1 cellular context compared by ENCODE assay signal in the genomic region with DNA sequence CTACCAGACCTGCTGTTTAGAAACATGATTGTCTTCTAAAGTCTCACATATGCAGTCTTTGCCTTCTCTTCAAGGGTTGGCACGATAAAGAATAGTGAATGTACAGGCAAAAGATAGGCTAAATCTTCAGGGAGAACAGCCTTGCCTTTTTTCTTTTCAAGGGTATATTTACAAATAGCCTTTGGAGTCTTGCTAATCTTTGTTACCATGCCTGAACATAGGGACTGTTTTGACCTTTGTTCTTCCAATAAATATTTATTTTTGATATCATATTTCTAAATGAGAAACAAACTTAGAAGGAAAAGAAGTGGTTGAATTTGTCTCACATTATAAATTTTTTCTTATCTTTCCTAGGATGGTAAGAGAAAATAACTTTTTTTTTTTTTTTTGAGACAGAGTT.
TF ChIP-seq lines count a peak whose summit lies in the region.

No MANE protein-coding gene starts in this region.

TF ChIP-seq in HEK293, 187 proteins besides CTCF, POLR2A, EP300 and RAD21:
- TF ChIP-seq, protein P1, sequence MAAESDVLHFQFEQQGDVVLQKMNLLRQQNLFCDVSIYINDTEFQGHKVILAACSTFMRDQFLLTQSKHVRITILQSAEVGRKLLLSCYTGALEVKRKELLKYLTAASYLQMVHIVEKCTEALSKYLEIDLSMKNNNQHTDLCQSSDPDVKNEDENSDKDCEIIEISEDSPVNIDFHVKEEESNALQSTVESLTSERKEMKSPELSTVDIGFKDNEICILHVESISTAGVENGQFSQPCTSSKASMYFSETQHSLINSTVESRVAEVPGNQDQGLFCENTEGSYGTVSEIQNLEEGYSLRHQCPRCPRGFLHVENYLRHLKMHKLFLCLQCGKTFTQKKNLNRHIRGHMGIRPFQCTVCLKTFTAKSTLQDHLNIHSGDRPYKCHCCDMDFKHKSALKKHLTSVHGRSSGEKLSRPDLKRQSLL (tag by site-specific recombination; IDR thresholded peaks at IDR 0.05): no peak
- no peak for TF ChIP-seq ZNF211 (tag by site-specific recombination; IDR thresholded peaks at IDR 0.05; ENCODE audit: low read depth)
- TF ChIP-seq YY2 (tag by site-specific recombination; IDR thresholded peaks at IDR 0.05): no peak
